Comparison of ENCODE assay signal across 8 cellular contexts in the genomic region with DNA sequence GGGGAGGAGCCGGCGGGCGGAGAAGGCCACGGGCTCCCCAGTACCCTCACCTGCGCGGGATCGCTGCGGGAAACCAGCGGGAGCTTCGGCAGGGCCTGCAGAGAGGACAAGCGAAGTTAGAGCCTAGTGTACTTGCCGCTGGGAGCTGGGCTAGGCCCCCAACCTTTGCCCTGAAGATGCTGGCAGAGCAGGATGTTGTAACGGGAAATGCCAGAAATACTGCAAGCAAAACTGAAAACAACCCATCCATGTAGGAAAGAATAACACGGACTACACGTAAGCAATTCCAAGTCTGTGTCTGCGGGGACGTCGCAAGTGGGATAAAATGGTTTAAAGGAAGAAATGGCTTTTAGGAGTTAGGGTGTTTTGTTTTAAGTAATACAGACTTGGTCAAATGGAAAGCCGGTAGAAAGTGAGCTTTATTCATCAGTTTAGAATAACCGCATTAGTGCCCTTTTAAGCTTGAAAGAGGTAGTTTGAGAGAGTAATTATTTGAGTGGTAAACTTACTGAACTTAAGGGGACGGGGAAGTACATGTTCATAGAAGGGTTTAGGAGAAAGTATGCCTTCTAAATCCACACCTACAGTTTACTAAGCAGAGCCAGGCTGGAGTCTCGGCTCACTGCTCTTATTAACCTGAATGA.
DNase-seq lines count a peak whose midpoint lies in the region; ATAC-seq and TF ChIP-seq lines count a peak whose summit lies in the region.
"Not testable (repeated sequence)": the region's sequence is repeated elsewhere in the genome, so short reads cannot be mapped to it uniquely, and the experiment has no call there.

No MANE protein-coding gene starts in this region.

- intact Hi-C loops in left lung (cut with DNase I); psoas muscle (cut with DNase I): not testable (repeated sequence)

- ATAC-seq in left lung, psoas muscle: not testable (repeated sequence)

- TF ChIP-seq CTCF in LNCaP clone FGC (IDR thresholded peaks at IDR 0.05; ENCODE audit: control insufficient read depth, extremely low read depth, insufficient read depth); epithelial cell of proximal tubule (conservative IDR thresholded peaks at IDR 0.05; ENCODE audit: low read depth, low read length); left lung (IDR thresholded peaks at IDR 0.05); psoas muscle (IDR thresholded peaks at IDR 0.05): not testable (repeated sequence)

- H3K9ac ChIP-seq in adipocyte (ENCODE audit: low read length): peak overlapping the region; percentile 90

- H3K27me3 ChIP-seq in adipocyte (replicated peaks; ENCODE audit: control insufficient read depth, insufficient read depth, low read length); left lung; psoas muscle (ENCODE audit: insufficient read depth in 3 of 3, low read length in 2 of 3): not testable (repeated sequence)

- WGBS in psoas muscle, 3 donors: 2 to 5% (median 5%) methylated on average over 12 to 20 of the region's 22 CpGs
- WGBS in urinary bladder: 2% methylated on average over 22 of the region's 22 CpGs

- not testable (repeated sequence) for H3K36me3 ChIP-seq in adipocyte (ENCODE audit: control insufficient read depth, insufficient read depth, low read length, severe bottlenecking); left lung; psoas muscle (ENCODE audit: insufficient read depth in 1 of 2, low read depth in 1 of 2); urinary bladder (ENCODE audit: insufficient read depth)

- DNase-seq in GM04503 (ENCODE audit: low read depth): peak; percentile 49
- not testable (repeated sequence) for DNase-seq in LNCaP clone FGC (ENCODE audit: low read depth); left lung
- peak; percentile 4 for DNase-seq in SKM-1 treated with dmso at 0.1 percent for 144 hours (lab: John Stamatoyannopoulos, UW; ENCODE audit: unreplicated experiment)
- DNase-seq in adipocyte (ENCODE audit: low read depth): peak; percentile 71
- DNase-seq in epithelial cell of proximal tubule (ENCODE audit: low read depth): peak; percentile 59
- DNase-seq in psoas muscle: peak in 1 of 2 donors; percentile 19

- H3K4me1 ChIP-seq in adipocyte (ENCODE audit: control insufficient read depth, insufficient read depth, low read length); left lung; psoas muscle; urinary bladder (ENCODE audit: insufficient read depth): not testable (repeated sequence)

- H3K9me3 ChIP-seq in adipocyte (ENCODE audit: control insufficient read depth, low read length); left lung; psoas muscle: not testable (repeated sequence)

- H3K4me3 ChIP-seq in LNCaP clone FGC (ENCODE audit: low read depth, low read length): peak overlapping the region; percentile 53
- H3K4me3 ChIP-seq in adipocyte (ENCODE audit: low read length): peak overlapping the region; percentile 85
- peak overlapping the region; percentile 59 for H3K4me3 ChIP-seq in epithelial cell of proximal tubule (ENCODE audit: low read depth, low read length)
- peak overlapping the region; percentile 47 to 49 for H3K4me3 ChIP-seq in left lung
- H3K4me3 ChIP-seq in psoas muscle: peak overlapping the region; percentile 69
- H3K4me3 ChIP-seq in urinary bladder (ENCODE audit: low read depth, low read length): peak overlapping the region; percentile 52

- H3K27ac ChIP-seq in left lung: peak overlapping the region; percentile 81 to 89
- H3K27ac ChIP-seq in psoas muscle: peak overlapping the region; percentile 84
- H3K27ac ChIP-seq in urinary bladder (ENCODE audit: low read depth): peak overlapping the region; percentile 81
